In genomic region chr6:23176883-23177282, GRCh38 we compare ENCODE assay signal across 13 cellular contexts.
DNase-seq lines count a peak whose midpoint lies in the region; ATAC-seq and TF ChIP-seq lines count a peak whose summit lies in the region.
"Had no signal": no experiment of that assay in that cellular context is flagged by ENCODE, and none has a peak within 500 bp of the region (broad histone marks: within the 10 kb centered on the region; RNA-seq: fewer than 3 reads in every experiment).

No MANE protein-coding gene starts in this region.

- H3K4me3 Mint-ChIP-seq in type B pancreatic cell: no peak overlapping the region
- H3K4me3 Mint-ChIP-seq: activated CD8-positive, alpha-beta T cell treated with anti-CD3 and anti-CD28 coated beads, Interleukin-2, amount 10 ng/mL, durations not matched to agents 7 days and 5 days had no signal

- H3K4me1 ChIP-seq in SK-N-SH (ENCODE audit: control insufficient read depth in 1 of 2, insufficient read depth in 2 of 2, low read depth in 1 of 2, low read length in 1 of 2): peaks cover 24 to 43% of the 10 kb centered on the region in 2 experiments; a peak in 3 of 4 replicates
- no peaks in the 10 kb centered on the region for H3K4me1 ChIP-seq in psoas muscle

- no peak overlapping the region for H3K27ac Mint-ChIP-seq in type B pancreatic cell
- H3K27ac Mint-ChIP-seq: activated CD8-positive, alpha-beta T cell treated with anti-CD3 and anti-CD28 coated beads, Interleukin-2, amount 10 ng/mL, durations not matched to agents 7 days and 5 days had no signal

- ATAC-seq in SK-N-SH treated with all-trans-retinoic acid at 6 μM for 48 hours: no peak
- ATAC-seq in HG02759 (IDR thresholded peaks at IDR 0.05; ENCODE audit: unreplicated experiment): no peak
- no peak for ATAC-seq in psoas muscle
- ATAC-seq: activated CD8-positive, alpha-beta T cell treated with anti-CD3 and anti-CD28 coated beads, Interleukin-2, amount 10 ng/mL, durations not matched to agents 7 days and 5 days; Panc1 had no signal

- H3K4me3 ChIP-seq in SK-N-SH (ENCODE audit: low read depth in 2 of 2, low read length in 1 of 2) (no peak overlapping the region), psoas muscle (no peak overlapping the region)

- H3K27me3 Mint-ChIP-seq in type B pancreatic cell: peaks cover 4% of the 10 kb centered on the region

- H3K27ac ChIP-seq in SK-N-SH (ENCODE audit: low read depth in 2 of 2, low read length in 1 of 2) (peak overlapping the region in 1 of 2 experiments; percentile 71; a peak in 2 of 4 replicates), psoas muscle (no peak overlapping the region)
- H3K27ac ChIP-seq: parathyroid adenoma had no signal

- no peak overlapping the region for H2AFZ ChIP-seq in SK-N-SH (ENCODE audit: low read depth)
- H2AFZ ChIP-seq: parathyroid adenoma had no signal

- no peak overlapping the region for H3K4me2 ChIP-seq in SK-N-SH

- TF ChIP-seq EP300 in SK-N-SH (IDR thresholded peaks at IDR 0.05; ENCODE audit: borderline replicate concordance in 1 of 2, low read depth in 1 of 2, low read length in 1 of 2): no peak

- peaks cover 23% of the 10 kb centered on the region for H3F3A ChIP-seq in SK-N-SH (replicated peaks; ENCODE audit: insufficient read depth)

- CTCF ChIA-PET in SK-N-SH (lab: Yijun Ruan, JAX): interaction anchor here (0.9 kb wide), 1 partner anchor 89 kb away, joined by 3 read pairs; no protein-coding TSS in a partner anchor

- peak; percentile 25; the same call in 1 of the 2 replicates for TF ChIP-seq RAD21 in SK-N-SH (IDR thresholded peaks at IDR 0.05; ENCODE audit: low read length)

- peak; percentile 23; the same call in 1 of the 2 replicates for TF ChIP-seq CTCF in SK-N-SH (IDR thresholded peaks at IDR 0.05)
- peak; percentile 32 for TF ChIP-seq CTCF in type B pancreatic cell (conservative IDR thresholded peaks at IDR 0.05)
- no peak for TF ChIP-seq CTCF in psoas muscle (IDR thresholded peaks at IDR 0.05)

- DNase-seq in SK-N-SH (no peak), NCI-H2107 treated with DMSO at 0.1 percent for 48 hours (lab: John Stamatoyannopoulos, UW; ENCODE audit: unreplicated experiment) (peak; percentile 53), dermis blood vessel endothelial cell (peak; percentile 7), type B pancreatic cell (ENCODE audit: extremely low spot score, unreplicated experiment) (no peak), psoas muscle (no peak), NCI-H1930 (lab: John Stamatoyannopoulos, UW) (no peak)
- DNase-seq: activated CD8-positive, alpha-beta T cell treated with anti-CD3 and anti-CD28 coated beads, Interleukin-2, amount 10 ng/mL, durations not matched to agents 7 days and 5 days; activated naive CD4-positive, alpha-beta T cell treated with anti-CD3 and anti-CD28 coated beads, Interleukin-2, amount 50 U/mL, for 16 hours; central memory CD4-positive, alpha-beta T cell had no signal

- 96% methylated on average over 10 of the region's 11 CpGs for WGBS in SK-N-SH (ENCODE audit: low lambda C conversion rate)
- 88 to 93% (median 91%) methylated on average over 11 of the region's 11 CpGs for WGBS in psoas muscle, 3 donors

- H3K27me3 ChIP-seq in SK-N-SH (ENCODE audit: insufficient read depth) (no peaks in the 10 kb centered on the region), psoas muscle (ENCODE audit: insufficient read depth in 3 of 3, low read length in 2 of 3) (no peaks in the 10 kb centered on the region)

- H3K9me2 ChIP-seq in SK-N-SH: no peaks in the 10 kb centered on the region

- intact Hi-C loops in psoas muscle (cut with DNase I): no loop called here

- no peaks in the 10 kb centered on the region for H4K20me1 ChIP-seq in SK-N-SH (ENCODE audit: insufficient read depth)

- peaks cover 15% of the 10 kb centered on the region for H3K9me3 Mint-ChIP-seq in type B pancreatic cell

- H3K79me2 ChIP-seq in SK-N-SH (ENCODE audit: insufficient read depth): no peaks in the 10 kb centered on the region
- H3K79me2 ChIP-seq: parathyroid adenoma had no signal

- no peak overlapping the region for H3K9ac ChIP-seq in SK-N-SH
- H3K9ac ChIP-seq: parathyroid adenoma had no signal

- H3K4me1 Mint-ChIP-seq in type B pancreatic cell (ENCODE audit: unreplicated experiment): peaks cover 39% of the 10 kb centered on the region

- H3K36me3 Mint-ChIP-seq in type B pancreatic cell: no peaks in the 10 kb centered on the region

- H3K9me3 ChIP-seq in SK-N-SH: no peaks in the 10 kb centered on the region
- no peaks in the 10 kb centered on the region for H3K9me3 ChIP-seq in psoas muscle

- no peaks in the 10 kb centered on the region for H3K36me3 ChIP-seq in SK-N-SH (replicated peaks in 1 of 2; ENCODE audit: control insufficient read depth in 1 of 2, insufficient read depth in 2 of 2, low read length in 1 of 2)
- H3K36me3 ChIP-seq in psoas muscle (ENCODE audit: insufficient read depth in 1 of 2, low read depth in 1 of 2): no peaks in the 10 kb centered on the region

- POLR2A ChIA-PET in SK-N-SH (lab: Yijun Ruan, JAX): interaction anchor here (1.3 kb wide), 1 partner anchor 1583 kb away, joined by 5 read pairs; the partner anchor contains the start of gene SOX4

TF ChIP-seq in SK-N-SH, 30 proteins besides CTCF, POLR2A, EP300 and RAD21:
- no peak for TF ChIP-seq TEAD4 (IDR thresholded peaks at IDR 0.05; ENCODE audit: borderline replicate concordance, insufficient read depth)

TF ChIP-seq in SK-N-SH treated with all-trans-retinoic acid at 6 μM for 48 hours, 23 proteins besides CTCF, POLR2A, EP300 and RAD21 (continues in another document):
- TF ChIP-seq ESRRG (CRISPR knock-in tag; IDR thresholded peaks at IDR 0.05) (no peak), TOX (CRISPR knock-in tag; IDR thresholded peaks at IDR 0.05; ENCODE audit: borderline replicate concordance) (no peak), CSDC2 (CRISPR knock-in tag; IDR thresholded peaks at IDR 0.05) (no peak), ZNF565 (CRISPR knock-in tag; conservative IDR thresholded peaks at IDR 0.05; ENCODE audit: low read depth) (no peak), ZFP30 (CRISPR knock-in tag; IDR thresholded peaks at IDR 0.05) (no peak), PPARA (CRISPR knock-in tag; IDR thresholded peaks at IDR 0.05; ENCODE audit: borderline replicate concordance) (no peak), CREB5 (CRISPR knock-in tag; IDR thresholded peaks at IDR 0.05; ENCODE audit: low read depth) (no peak), RARB (CRISPR knock-in tag; IDR thresholded peaks at IDR 0.05) (no peak), GLIS3 (CRISPR knock-in tag; IDR thresholded peaks at IDR 0.05) (no peak)
- TF ChIP-seq, protein P1, sequence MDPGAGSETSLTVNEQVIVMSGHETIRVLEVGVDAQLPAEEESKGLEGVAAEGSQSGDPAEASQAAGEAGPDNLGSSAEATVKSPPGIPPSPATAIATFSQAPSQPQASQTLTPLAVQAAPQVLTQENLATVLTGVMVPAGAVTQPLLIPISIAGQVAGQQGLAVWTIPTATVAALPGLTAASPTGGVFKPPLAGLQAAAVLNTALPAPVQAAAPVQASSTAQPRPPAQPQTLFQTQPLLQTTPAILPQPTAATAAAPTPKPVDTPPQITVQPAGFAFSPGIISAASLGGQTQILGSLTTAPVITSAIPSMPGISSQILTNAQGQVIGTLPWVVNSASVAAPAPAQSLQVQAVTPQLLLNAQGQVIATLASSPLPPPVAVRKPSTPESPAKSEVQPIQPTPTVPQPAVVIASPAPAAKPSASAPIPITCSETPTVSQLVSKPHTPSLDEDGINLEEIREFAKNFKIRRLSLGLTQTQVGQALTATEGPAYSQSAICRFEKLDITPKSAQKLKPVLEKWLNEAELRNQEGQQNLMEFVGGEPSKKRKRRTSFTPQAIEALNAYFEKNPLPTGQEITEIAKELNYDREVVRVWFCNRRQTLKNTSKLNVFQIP (CRISPR knock-in tag; IDR thresholded peaks at IDR 0.05; ENCODE audit: borderline replicate concordance, low read depth): no peak
- TF ChIP-seq, protein P2, sequence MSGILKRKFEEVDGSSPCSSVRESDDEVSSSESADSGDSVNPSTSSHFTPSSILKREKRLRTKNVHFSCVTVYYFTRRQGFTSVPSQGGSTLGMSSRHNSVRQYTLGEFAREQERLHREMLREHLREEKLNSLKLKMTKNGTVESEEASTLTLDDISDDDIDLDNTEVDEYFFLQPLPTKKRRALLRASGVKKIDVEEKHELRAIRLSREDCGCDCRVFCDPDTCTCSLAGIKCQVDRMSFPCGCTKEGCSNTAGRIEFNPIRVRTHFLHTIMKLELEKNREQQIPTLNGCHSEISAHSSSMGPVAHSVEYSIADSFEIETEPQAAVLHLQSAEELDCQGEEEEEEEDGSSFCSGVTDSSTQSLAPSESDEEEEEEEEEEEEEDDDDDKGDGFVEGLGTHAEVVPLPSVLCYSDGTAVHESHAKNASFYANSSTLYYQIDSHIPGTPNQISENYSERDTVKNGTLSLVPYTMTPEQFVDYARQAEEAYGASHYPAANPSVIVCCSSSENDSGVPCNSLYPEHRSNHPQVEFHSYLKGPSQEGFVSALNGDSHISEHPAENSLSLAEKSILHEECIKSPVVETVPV (CRISPR knock-in tag; IDR thresholded peaks at IDR 0.05): no peak

Comparison
In these comparisons a context has a peak if more than half of its experiments do, and no peak if none do; other contexts are left out.
1. DNase-seq: peak in NCI-H2107 treated with DMSO at 0.1 percent for 48 hours (single experiment) and dermis blood vessel endothelial cell (single experiment); none in SK-N-SH (single experiment), type B pancreatic cell (single experiment), psoas muscle (0 of 2) and NCI-H1930 (0 of 2).